In genomic region chr5:129094924-129095797, GRCh38 we compare ENCODE assay signal across 1 cellular context.
TF ChIP-seq lines count a peak whose summit lies in the region.

No MANE protein-coding gene starts in this region.

TF ChIP-seq in K562, 482 proteins besides CTCF, POLR2A, EP300 and RAD21 (continued from another document and continues in another):
- TF ChIP-seq NR3C1 (CRISPR knock-in tag; IDR thresholded peaks at IDR 0.05) (no peak), SMC3 (conservative IDR thresholded peaks at IDR 0.05; ENCODE audit: insufficient read depth, low read depth, low read length) (no peak), SRF (CRISPR knock-in tag; IDR thresholded peaks at IDR 0.05) (no peak), BRF1 (IDR thresholded peaks at IDR 0.05; ENCODE audit: borderline replicate concordance, extremely low read depth, insufficient read length) (no peak), KDM2B (CRISPR knock-in tag; IDR thresholded peaks at IDR 0.05) (no peak), RUNX1 (IDR thresholded peaks at IDR 0.05; ENCODE audit: low read depth) (no peak), ARNT (IDR thresholded peaks at IDR 0.05) (no peak), MCM5 (IDR thresholded peaks at IDR 0.05; ENCODE audit: low read depth) (no peak), CHAMP1 (IDR thresholded peaks at IDR 0.05) (no peak), THAP7 (CRISPR knock-in tag; IDR thresholded peaks at IDR 0.05) (0 out of 2 replicates have a peak, but pooled peaks have one; percentile 52), ZFP91 (CRISPR knock-in tag; IDR thresholded peaks at IDR 0.05) (no peak), PRDM10 (IDR thresholded peaks at IDR 0.05; ENCODE audit: partially characterized antibody) (peak; percentile 53), U2AF1 (optimal IDR thresholded peaks at IDR 0.05; ENCODE audit: low read depth, low read length) (no peak), HLTF (IDR thresholded peaks at IDR 0.05) (no peak), DNMT1 (IDR thresholded peaks at IDR 0.05) (no peak), DDX20 (tag; IDR thresholded peaks at IDR 0.05; ENCODE audit: low read depth) (no peak), ATF4 (CRISPR knock-in tag; IDR thresholded peaks at IDR 0.05) (no peak), HMGN3 (IDR thresholded peaks at IDR 0.05; ENCODE audit: borderline replicate concordance, extremely low read depth, insufficient read length, low read depth, low read length) (no peak), POLR2G (IDR thresholded peaks at IDR 0.05; ENCODE audit: low read depth, low read length) (no peak), SMARCE1 (IDR thresholded peaks at IDR 0.05) (no peak), GATAD2A (IDR thresholded peaks at IDR 0.05) (no peak), ZBTB7A (IDR thresholded peaks at IDR 0.05; ENCODE audit: borderline replicate concordance, control insufficient read depth, low read depth, low read length) (no peak), TCF15 (CRISPR knock-in tag; IDR thresholded peaks at IDR 0.05) (no peak), CREB3 (tag; conservative IDR thresholded peaks at IDR 0.05; ENCODE audit: low read depth) (no peak), ILF3 (IDR thresholded peaks at IDR 0.05; ENCODE audit: borderline replicate concordance) (no peak), BRCA1 (IDR thresholded peaks at IDR 0.05) (no peak), BRCA1 (CRISPR knock-in tag; IDR thresholded peaks at IDR 0.05) (no peak), NCOA6 (IDR thresholded peaks at IDR 0.05) (peak; percentile 47; the same call in 1 of the 2 replicates), ZNF778 (CRISPR knock-in tag; IDR thresholded peaks at IDR 0.05) (no peak), MXI1 (IDR thresholded peaks at IDR 0.05; ENCODE audit: low read depth, low read length) (peak; percentile 87), CXXC5 (CRISPR knock-in tag; IDR thresholded peaks at IDR 0.05) (no peak; the same call in 1 of the 2 replicates), POLR3G (IDR thresholded peaks at IDR 0.05; ENCODE audit: extremely low read depth, insufficient read length, insufficient replicate concordance) (no peak), PML (IDR thresholded peaks at IDR 0.05; ENCODE audit: low read length) (0 out of 2 replicates have a peak, but pooled peaks have one; percentile 20), ZSCAN32 (CRISPR knock-in tag; IDR thresholded peaks at IDR 0.05) (no peak), HDAC8 (tag; IDR thresholded peaks at IDR 0.05) (no peak), ZNF507 (tag; conservative IDR thresholded peaks at IDR 0.05) (no peak), RBFOX2 (IDR thresholded peaks at IDR 0.05; ENCODE audit: low read depth, low read length) (peak; percentile 59), C11orf30 (IDR thresholded peaks at IDR 0.05; ENCODE audit: low read depth) (no peak), PRMT5 (CRISPR knock-in tag; IDR thresholded peaks at IDR 0.05) (no peak), ATF2 (CRISPR knock-in tag; IDR thresholded peaks at IDR 0.05) (no peak), TSHZ1 (CRISPR knock-in tag; IDR thresholded peaks at IDR 0.05) (no peak), PHTF2 (CRISPR knock-in tag; IDR thresholded peaks at IDR 0.05) (no peak), NRF1 (conservative IDR thresholded peaks at IDR 0.05 in 1 of 2, IDR thresholded peaks at IDR 0.05 in 1 of 2) (no peak; a peak in 2 of 4 replicates), LCOR (CRISPR knock-in tag; IDR thresholded peaks at IDR 0.05) (peak; percentile 62; the same call in 1 of the 2 replicates), ETV1 (tag; conservative IDR thresholded peaks at IDR 0.05; ENCODE audit: low read depth) (peak; percentile 41; the same call in 1 of the 2 replicates), BCLAF1 (IDR thresholded peaks at IDR 0.05; ENCODE audit: borderline replicate concordance in 1 of 2, control insufficient read depth in 1 of 2, low read depth in 2 of 2, low read length in 1 of 2) (no peak), MYC (IDR thresholded peaks at IDR 0.05; ENCODE audit: low read depth, low read length) (peak; percentile 23; the same call in 1 of the 2 replicates), MYC (CRISPR knock-in tag; IDR thresholded peaks at IDR 0.05; ENCODE audit: borderline replicate concordance, low read depth) (peak; percentile 67; the same call in 1 of the 2 replicates)
